In genomic region chr3:3699407-3699806, GRCh38 we compare ENCODE assay signal across 20 cellular contexts.
DNase-seq lines count a peak whose midpoint lies in the region; FAIRE-seq and TF ChIP-seq lines count a peak whose summit lies in the region.
"Had no signal": no experiment of that assay in that cellular context is flagged by ENCODE, and none has a peak within 500 bp of the region (broad histone marks: within the 10 kb centered on the region; RNA-seq: fewer than 3 reads in every experiment).

No MANE protein-coding gene starts in this region.

- H3K27me3 ChIP-seq in parathyroid adenoma (ENCODE audit: control insufficient read depth, insufficient read depth, low read length): no peaks in the 10 kb centered on the region
- H3K27me3 ChIP-seq: BLaER1 had no signal

- peak overlapping the region; percentile 13 for H2AFZ ChIP-seq in parathyroid adenoma
- H2AFZ ChIP-seq: GM23338 had no signal

- H3K9ac ChIP-seq in parathyroid adenoma: no peak overlapping the region
- H3K9ac ChIP-seq: BLaER1 had no signal

- peaks cover 11% of the 10 kb centered on the region for H3K4me1 ChIP-seq in parathyroid adenoma
- H3K4me1 ChIP-seq: BLaER1, HAP-1 had no signal

- no peaks in the 10 kb centered on the region for H3K36me3 ChIP-seq in parathyroid adenoma (ENCODE audit: control insufficient read depth, insufficient read depth, low read length)
- H3K36me3 ChIP-seq: BLaER1, HAP-1 had no signal

- no peaks in the 10 kb centered on the region for H3K79me2 ChIP-seq in parathyroid adenoma

- peak; percentile 21 for DNase-seq in activated CD4-positive, alpha-beta T cell treated with anti-CD3 and anti-CD28 coated beads, Interleukin-2, amount 10 ng/mL, durations not matched to agents 24 days and 14 days
- no peak for DNase-seq in activated CD4-positive, alpha-beta T cell treated with anti-CD3 and anti-CD28 coated beads for 48 hours
- DNase-seq in urothelium cell line (ENCODE audit: low spot score) (peak; percentile 18), RCC 7860 (ENCODE audit: low spot score) (no peak), germinal center (ENCODE audit: low spot score) (no peak)
- DNase-seq: CD4-positive, CD25-positive, alpha-beta regulatory T cell; CD8-positive, alpha-beta T cell; DMS79 treated with DMSO at 0.1 percent for 48 hours; GF-D8; HFFc6 had no signal

- no peaks in the 10 kb centered on the region for H3K27me3 Mint-ChIP-seq in activated CD4-positive, alpha-beta T cell treated with anti-CD3 and anti-CD28 coated beads, Interleukin-2, amount 10 ng/mL, durations not matched to agents 24 days and 14 days
- H3K27me3 Mint-ChIP-seq: B cell; CD4-positive, CD25-positive, alpha-beta regulatory T cell had no signal

- H3K27ac Mint-ChIP-seq in activated CD4-positive, alpha-beta T cell treated with anti-CD3 and anti-CD28 coated beads, Interleukin-2, amount 10 ng/mL, durations not matched to agents 24 days and 14 days: no peak overlapping the region
- H3K27ac Mint-ChIP-seq: B cell; CD4-positive, CD25-positive, alpha-beta regulatory T cell; CD8-positive, alpha-beta T cell; GM23338; HFFc6 had no signal

- no peak overlapping the region for H3K4me3 Mint-ChIP-seq in activated CD4-positive, alpha-beta T cell treated with anti-CD3 and anti-CD28 coated beads, Interleukin-2, amount 10 ng/mL, durations not matched to agents 24 days and 14 days
- H3K4me3 Mint-ChIP-seq: B cell; CD4-positive, CD25-positive, alpha-beta regulatory T cell; CD8-positive, alpha-beta T cell; GM23338; HFFc6 had no signal

- TF ChIP-seq CTCF in parathyroid adenoma (IDR thresholded peaks at IDR 0.05): no peak

- FAIRE-seq in urothelium cell line (lab: Jason Lieb, UNC): no peak
- FAIRE-seq in RCC 7860 (lab: Jason Lieb, UNC): no peak
- FAIRE-seq: A204.1, GM12891, GM18507 had no signal

- no peaks in the 10 kb centered on the region for H3K4me1 Mint-ChIP-seq in activated CD4-positive, alpha-beta T cell treated with anti-CD3 and anti-CD28 coated beads, Interleukin-2, amount 10 ng/mL, durations not matched to agents 24 days and 14 days
- H3K4me1 Mint-ChIP-seq: B cell; CD4-positive, CD25-positive, alpha-beta regulatory T cell had no signal

- peak overlapping the region; percentile 2 for H3K27ac ChIP-seq in parathyroid adenoma
- H3K27ac ChIP-seq: 22Rv1, BLaER1, C4-2B had no signal

- no peak overlapping the region for H3K4me2 ChIP-seq in parathyroid adenoma (ENCODE audit: low read length)
- H3K4me2 ChIP-seq: BLaER1, GM23338 had no signal

- no peak overlapping the region for H3K4me3 ChIP-seq in parathyroid adenoma (ENCODE audit: low read depth, low read length)
- H3K4me3 ChIP-seq: BLaER1, GM23338, HAP-1 had no signal

- H3K36me3 Mint-ChIP-seq in activated CD4-positive, alpha-beta T cell treated with anti-CD3 and anti-CD28 coated beads, Interleukin-2, amount 10 ng/mL, durations not matched to agents 24 days and 14 days (ENCODE audit: low read depth): no peaks in the 10 kb centered on the region
- H3K36me3 Mint-ChIP-seq: CD4-positive, CD25-positive, alpha-beta regulatory T cell; CD8-positive, alpha-beta T cell had no signal

- no peaks in the 10 kb centered on the region for H3K9me3 Mint-ChIP-seq in activated CD4-positive, alpha-beta T cell treated with anti-CD3 and anti-CD28 coated beads, Interleukin-2, amount 10 ng/mL, durations not matched to agents 24 days and 14 days
- H3K9me3 Mint-ChIP-seq: CD8-positive, alpha-beta T cell had no signal

- no peaks in the 10 kb centered on the region for H3K9me3 ChIP-seq in parathyroid adenoma (ENCODE audit: control insufficient read depth, low read length)
- H3K9me3 ChIP-seq: BLaER1, HAP-1 had no signal

- intact Hi-C loops in activated CD4-positive, alpha-beta T cell treated with anti-CD3 and anti-CD28 coated beads, Interleukin-2, amount 10 ng/mL, durations not matched to agents 24 days and 14 days (cut with micrococcal nuclease): no loop called here

Comparison
In these comparisons a context has a peak if more than half of its experiments do, and no peak if none do; other contexts are left out.
1. DNase-seq: peak in activated CD4-positive, alpha-beta T cell treated with anti-CD3 and anti-CD28 coated beads, Interleukin-2, amount 10 ng/mL, durations not matched to agents 24 days and 14 days (single experiment) and urothelium cell line (single experiment); none in activated CD4-positive, alpha-beta T cell treated with anti-CD3 and anti-CD28 coated beads for 48 hours (single experiment), RCC 7860 (single experiment) and germinal center (single experiment).